Comparison of ENCODE assay signal across 9 cellular contexts in the genomic region with DNA sequence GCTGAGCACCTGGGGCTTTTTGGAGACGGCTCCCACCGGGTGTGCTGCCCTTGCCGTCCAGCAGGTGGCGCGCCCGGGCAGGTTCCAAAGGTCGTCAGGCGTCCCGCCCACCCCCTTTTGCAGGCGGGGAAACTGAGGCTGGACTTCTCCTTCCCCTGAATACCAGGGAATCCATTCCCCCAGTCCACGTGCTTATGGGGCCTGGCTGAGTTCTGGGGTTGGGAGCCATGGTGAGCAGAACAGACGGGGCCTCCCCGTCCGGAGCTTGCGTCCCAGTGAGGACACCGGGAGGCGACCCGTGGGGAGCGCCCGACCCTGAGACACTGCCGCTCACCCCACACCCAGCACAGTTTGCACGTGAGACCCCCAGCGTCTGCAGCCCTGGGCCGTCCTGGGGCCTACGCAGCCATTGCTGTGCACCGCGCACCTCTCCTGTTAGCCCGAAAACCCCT. TPM values are rescaled to one million over a fixed set of nuclear protein-coding genes. Genes with fewer than 3 reads are reported as not detected.
A peak's percentile ranks its signal among the peaks of the same experiment; 100 is the strongest.
DNase-seq lines count a peak whose midpoint lies in the region; ATAC-seq and TF ChIP-seq lines count a peak whose summit lies in the region.
"Had no signal": no experiment of that assay in that cellular context is flagged by ENCODE, and none has a peak within 500 bp of the region (broad histone marks: within the 10 kb centered on the region; RNA-seq: fewer than 3 reads in every experiment).

No MANE protein-coding gene starts in this region.

- no peak overlapping the region for H2AFZ ChIP-seq in mammary epithelial cell (ENCODE audit: low read depth, low read length)

- CTCF ChIA-PET in activated B cell treated with CpG ODN at 0.5 μM for 24 hours (lab: Charles Lee) (interaction anchor here (1.3 to 2.0 kb wide), 2 partner anchors 85 to 218 kb away, joined by 5 to 12 read pairs; no protein-coding TSS in a partner anchor), mammary epithelial cell (lab: Charles Lee; ENCODE audit: low non-redundant PET) (no interaction called here)

- no peak overlapping the region for H3K9ac ChIP-seq in mammary epithelial cell (ENCODE audit: insufficient read depth, low read length)
- H3K9ac ChIP-seq: BLaER1 had no signal

- no peaks in the 10 kb centered on the region for H3K4me1 Mint-ChIP-seq in activated B cell treated with CpG ODN at 0.5 μM for 24 hours
- peaks cover 9% of the 10 kb centered on the region for H3K4me1 Mint-ChIP-seq in stimulated activated effector memory CD8-positive, alpha-beta T cell treated with anti-CD3 and anti-CD28 coated beads, Interleukin-12 subunit alpha, Interleukin-12 subunit beta, amount 100 ng/mL, for 72 hours

- intact Hi-C loops in activated B cell treated with CpG ODN at 0.5 μM for 24 hours (cut with micrococcal nuclease) (loop anchor here (1.0 to 5.0 kb wide), 4 partner anchors 85 to 320 kb away; no protein-coding TSS in a partner anchor), mammary epithelial cell (cut with micrococcal nuclease) (loop anchor here (1.0 kb wide), 1 partner anchor 86 kb away; no protein-coding TSS in a partner anchor)

- H3K27ac Mint-ChIP-seq in activated B cell treated with CpG ODN at 0.5 μM for 24 hours, result no peak overlapping the region
- no peak overlapping the region for H3K27ac Mint-ChIP-seq in stimulated activated effector memory CD8-positive, alpha-beta T cell treated with anti-CD3 and anti-CD28 coated beads, Interleukin-12 subunit alpha, Interleukin-12 subunit beta, amount 100 ng/mL, for 72 hours

- no peaks in the 10 kb centered on the region for H3K79me2 ChIP-seq in mammary epithelial cell (ENCODE audit: insufficient read depth, low read length)

- H3K27ac ChIP-seq in mammary epithelial cell (ENCODE audit: insufficient read depth, low read depth, low read length), result no peak overlapping the region
- H3K27ac ChIP-seq: BLaER1 had no signal

- no peak overlapping the region for H3K4me3 ChIP-seq in mammary epithelial cell (replicated peaks in 1 of 3; ENCODE audit: insufficient read depth in 1 of 3, low read depth in 2 of 3, low read length in 3 of 3)
- H3K4me3 ChIP-seq: BLaER1 had no signal

- ATAC-seq in activated B cell treated with CpG ODN at 0.5 μM for 24 hours (ENCODE audit: low read depth), result no peak
- peak; percentile 38 for ATAC-seq in stimulated activated effector memory CD8-positive, alpha-beta T cell treated with anti-CD3 and anti-CD28 coated beads, Interleukin-12 subunit alpha, Interleukin-12 subunit beta, amount 100 ng/mL, for 72 hours
- no peak for ATAC-seq in HG03108 (IDR thresholded peaks at IDR 0.05; ENCODE audit: unreplicated experiment)

- H3K4me2 ChIP-seq in mammary epithelial cell (ENCODE audit: insufficient read depth, low read depth, low read length), result no peak overlapping the region
- H3K4me2 ChIP-seq: BLaER1 had no signal

- 28% methylated on average over 14 of the region's 28 CpGs for WGBS in mammary epithelial cell (ENCODE audit: low coverage, missing lambda C conversion rate)

- no peaks in the 10 kb centered on the region for H3K36me3 ChIP-seq in mammary epithelial cell (ENCODE audit: insufficient read depth, low read length)

- POLR2A ChIA-PET in activated B cell treated with CpG ODN at 0.5 μM for 24 hours (lab: Charles Lee), result no interaction called here

- dilution Hi-C loops in mammary epithelial cell (cut with HindIII; ENCODE audit: low sequenced_read_pairs), result no loop called here

- DNase-seq in NCI-H1417 (lab: John Stamatoyannopoulos, UW), result peak; percentile 1 to 40 (median 5)
- no peak for DNase-seq in NCI-H1417 treated with DMSO at 0.1 percent for 48 hours (lab: John Stamatoyannopoulos, UW)
- DNase-seq in activated B cell treated with CpG ODN at 0.5 μM for 24 hours, result peak; percentile 56
- no peak for DNase-seq in mammary epithelial cell
- peak; percentile 14 for DNase-seq in medulla oblongata (ENCODE audit: extremely low spot score)
- peak; percentile 57 to 79 for DNase-seq in stimulated activated effector memory CD8-positive, alpha-beta T cell treated with anti-CD3 and anti-CD28 coated beads, Interleukin-12 subunit alpha, Interleukin-12 subunit beta, amount 100 ng/mL, for 72 hours (ENCODE audit: low spot score in 2 of 2)
- DNase-seq in NCI-H1930 (lab: John Stamatoyannopoulos, UW), result no peak

- TF ChIP-seq CTCF in activated B cell treated with CpG ODN at 0.5 μM for 24 hours (IDR thresholded peaks at IDR 0.05) (peak; percentile 20), mammary epithelial cell (conservative IDR thresholded peaks at IDR 0.05 in 1 of 2, IDR thresholded peaks at IDR 0.05 in 1 of 2; ENCODE audit: extremely low read depth in 1 of 2, insufficient read depth in 1 of 2, low read depth in 1 of 2, low read length in 2 of 2) (peak; percentile 76 to 92)

- H4K20me1 ChIP-seq in mammary epithelial cell (ENCODE audit: insufficient read depth, low read length), result no peaks in the 10 kb centered on the region
- H4K20me1 ChIP-seq: BLaER1 had no signal

- H3K9me3 Mint-ChIP-seq in activated B cell treated with CpG ODN at 0.5 μM for 24 hours, result peaks cover 7% of the 10 kb centered on the region
- no peaks in the 10 kb centered on the region for H3K9me3 Mint-ChIP-seq in stimulated activated effector memory CD8-positive, alpha-beta T cell treated with anti-CD3 and anti-CD28 coated beads, Interleukin-12 subunit alpha, Interleukin-12 subunit beta, amount 100 ng/mL, for 72 hours

- no peaks in the 10 kb centered on the region for H3K27me3 ChIP-seq in mammary epithelial cell (ENCODE audit: insufficient read depth, low read length)
- H3K27me3 ChIP-seq: BLaER1 had no signal

- no TSS peak for BruUV-seq in mammary epithelial cell (replicated peaks; lab: Mats Ljungman, UMichigan)

- no peaks in the 10 kb centered on the region for H3K9me3 ChIP-seq in mammary epithelial cell (replicated peaks; ENCODE audit: insufficient read depth, low read length)

- H3K36me3 Mint-ChIP-seq in activated B cell treated with CpG ODN at 0.5 μM for 24 hours (ENCODE audit: low read depth), result no peaks in the 10 kb centered on the region
- peaks cover 6% of the 10 kb centered on the region for H3K36me3 Mint-ChIP-seq in stimulated activated effector memory CD8-positive, alpha-beta T cell treated with anti-CD3 and anti-CD28 coated beads, Interleukin-12 subunit alpha, Interleukin-12 subunit beta, amount 100 ng/mL, for 72 hours

- no peak overlapping the region for H3K4me3 Mint-ChIP-seq in activated B cell treated with CpG ODN at 0.5 μM for 24 hours
- no peak overlapping the region for H3K4me3 Mint-ChIP-seq in stimulated activated effector memory CD8-positive, alpha-beta T cell treated with anti-CD3 and anti-CD28 coated beads, Interleukin-12 subunit alpha, Interleukin-12 subunit beta, amount 100 ng/mL, for 72 hours

- in situ Hi-C loops in mammary epithelial cell (cut with MboI; ENCODE audit: low sequenced_read_pairs in 2 of 2), result no loop called here

- peaks cover 23% of the 10 kb centered on the region for H3K27me3 Mint-ChIP-seq in activated B cell treated with CpG ODN at 0.5 μM for 24 hours

- H3K4me1 ChIP-seq in mammary epithelial cell (ENCODE audit: insufficient read depth, low read length), result no peaks in the 10 kb centered on the region
- H3K4me1 ChIP-seq: BLaER1 had no signal

RNA-seq across cellular contexts. Expression of a gene that starts 51.8 kb away (rescaled TPM):
- total RNA-seq in activated B cell treated with CpG ODN at 0.5 μM for 24 hours (not detected in 2 replicates), mammary epithelial cell (not detected)
- not detected for polyA plus RNA-seq in mammary epithelial cell
- not detected for polyA minus RNA-seq in mammary epithelial cell

RNA-seq across cellular contexts. Expression of a gene that starts 57.7 kb away (rescaled TPM):
- total RNA-seq in activated B cell treated with CpG ODN at 0.5 μM for 24 hours (3.4 and 3.8 TPM in 2 replicates), mammary epithelial cell (10 to 100 TPM in 1 of 2 donors, 1 to 10 TPM in 1; 7.0 to 15.8 TPM)
- 4.7 TPM for polyA plus RNA-seq in mammary epithelial cell
- polyA minus RNA-seq in mammary epithelial cell, result 8.1 TPM

Comparison
In these comparisons a context has a peak if more than half of its experiments do, and no peak if none do; other contexts are left out.
1. DNase-seq: peak in NCI-H1417 (3 of 3), activated B cell treated with CpG ODN at 0.5 μM for 24 hours (single experiment), medulla oblongata (single experiment) and stimulated activated effector memory CD8-positive, alpha-beta T cell treated with anti-CD3 and anti-CD28 coated beads, Interleukin-12 subunit alpha, Interleukin-12 subunit beta, amount 100 ng/mL, for 72 hours (2 of 2); none in NCI-H1417 treated with DMSO at 0.1 percent for 48 hours (single experiment), mammary epithelial cell (single experiment) and NCI-H1930 (0 of 2).